Comparison of ENCODE assay signal across 10 cellular contexts in genomic region chr15:80550219-80550909, GRCh38.
DNase-seq lines count a peak whose midpoint lies in the region; ATAC-seq and TF ChIP-seq lines count a peak whose summit lies in the region.
"Had no signal": no experiment of that assay in that cellular context is flagged by ENCODE, and none has a peak within 500 bp of the region (broad histone marks: within the 10 kb centered on the region; RNA-seq: fewer than 3 reads in every experiment).

No MANE protein-coding gene starts in this region.

- peak; percentile 94 for DNase-seq in NCI-H226
- DNase-seq in esophagus muscularis mucosa (ENCODE audit: extremely low spot score): peak; percentile 74
- no peak for DNase-seq in left colon
- DNase-seq in ecto neural progenitor cell (ENCODE audit: low spot score): no peak
- DNase-seq in medulla oblongata (ENCODE audit: extremely low spot score): no peak
- DNase-seq in colonic mucosa: no peak
- DNase-seq: stimulated activated CD4-positive, alpha-beta T cell treated with anti-CD3 and anti-CD28 coated beads, Interleukin-4, amount 100 ng/mL, for 4 hours had no signal

- H3K9ac ChIP-seq in skeletal muscle satellite cell (ENCODE audit: low read depth, low read length) (peak overlapping the region; percentile 69), colonic mucosa (ENCODE audit: low read depth in 2 of 2, low read length in 2 of 2) (no peak overlapping the region)

- H3K9me3 ChIP-seq in esophagus muscularis mucosa (no peaks in the 10 kb centered on the region), skeletal muscle satellite cell (replicated peaks; ENCODE audit: low read length) (no peaks in the 10 kb centered on the region), colonic mucosa (no peaks in the 10 kb centered on the region)

- no peak for TF ChIP-seq CTCF in esophagus muscularis mucosa (IDR thresholded peaks at IDR 0.05)
- TF ChIP-seq CTCF in colonic mucosa (IDR thresholded peaks at IDR 0.05): no peak

- H3K27me3 ChIP-seq in esophagus muscularis mucosa (no peaks in the 10 kb centered on the region), skeletal muscle satellite cell (ENCODE audit: control insufficient read depth, insufficient read depth, low read length) (no peaks in the 10 kb centered on the region), colonic mucosa (no peaks in the 10 kb centered on the region)

- intact Hi-C loops in esophagus muscularis mucosa (cut with DNase I): no loop called here
- intact Hi-C loops in left colon (cut with DNase I, micrococcal nuclease): no loop called here
- intact Hi-C loops in colonic mucosa (cut with DNase I): no loop called here

- no peaks in the 10 kb centered on the region for H3K4me1 ChIP-seq in esophagus muscularis mucosa
- H3K4me1 ChIP-seq in skeletal muscle satellite cell (ENCODE audit: control insufficient read depth, insufficient read depth, low read length): peaks cover 26% of the 10 kb centered on the region
- H3K4me1 ChIP-seq in colonic mucosa: no peaks in the 10 kb centered on the region

- no peak overlapping the region for H3K27ac ChIP-seq in esophagus muscularis mucosa (replicated peaks in 1 of 4)
- H3K27ac ChIP-seq in colonic mucosa: no peak overlapping the region

- 47% methylated on average over 5 of the region's 5 CpGs for WGBS in esophagus muscularis mucosa

- peak; percentile 77 for ATAC-seq in GM19395 (IDR thresholded peaks at IDR 0.05; ENCODE audit: unreplicated experiment)
- ATAC-seq in left colon: no peak
- ATAC-seq: activated T-helper 17 cell treated with anti-CD3 and anti-CD28 coated beads, Interleukin-2, amount 50 U/mL, for 72 hours had no signal

- no peak for TF ChIP-seq POLR2A in esophagus muscularis mucosa (IDR thresholded peaks at IDR 0.05; ENCODE audit: low read depth)

- H3K4me2 ChIP-seq in skeletal muscle satellite cell (ENCODE audit: low read length): peak overlapping the region; percentile 67

- H3K36me3 ChIP-seq in esophagus muscularis mucosa (peaks cover 0 to 5% (median 2%) of the 10 kb centered on the region in 4 donors), skeletal muscle satellite cell (ENCODE audit: insufficient read depth, low read length) (peaks cover 5% of the 10 kb centered on the region), colonic mucosa (no peaks in the 10 kb centered on the region)

- TF ChIP-seq EP300 in esophagus muscularis mucosa (IDR thresholded peaks at IDR 0.05): no peak

- H3K4me3 ChIP-seq in esophagus muscularis mucosa: no peak overlapping the region
- peak overlapping the region; percentile 35 for H3K4me3 ChIP-seq in skeletal muscle satellite cell (ENCODE audit: low read length)
- H3K4me3 ChIP-seq in colonic mucosa: no peak overlapping the region

Comparison
In these comparisons a context has a peak if more than half of its experiments do, and no peak if none do; other contexts are left out.
1. DNase-seq: peak in NCI-H226 (single experiment) and esophagus muscularis mucosa (single experiment); none in left colon (0 of 2), ecto neural progenitor cell (single experiment), medulla oblongata (single experiment) and colonic mucosa (single experiment).